In the genomic region with DNA sequence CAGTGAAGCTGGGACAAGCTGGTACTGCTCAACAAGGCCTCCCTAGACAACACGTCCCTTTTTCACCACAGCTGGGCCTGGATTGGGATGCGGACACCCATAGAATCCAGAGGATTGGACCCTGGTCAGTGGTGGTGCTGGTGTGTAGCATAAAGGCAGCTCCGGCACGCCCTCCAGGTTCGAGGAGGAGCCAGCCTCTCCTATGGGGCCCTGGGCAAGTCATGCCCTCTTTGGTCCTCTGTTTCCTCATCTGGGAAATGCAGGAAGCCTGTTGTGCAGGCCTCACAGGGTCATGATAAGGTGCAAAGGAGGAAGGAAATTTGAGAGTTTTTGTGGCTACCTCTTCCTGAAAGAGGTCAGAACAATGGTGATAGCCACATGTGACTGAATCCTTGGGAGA, we compare ENCODE assay signal across 15 cellular contexts.
DNase-seq lines count a peak whose midpoint lies in the region; ATAC-seq and TF ChIP-seq lines count a peak whose summit lies in the region.
"Had no signal": no experiment of that assay in that cellular context is flagged by ENCODE, and none has a peak within 500 bp of the region (broad histone marks: within the 10 kb centered on the region; RNA-seq: fewer than 3 reads in every experiment).

No MANE protein-coding gene starts in this region.

- H3K36me3 ChIP-seq in HUES48 (ENCODE audit: control insufficient read depth, insufficient read depth, low read length) (no peaks in the 10 kb centered on the region), spleen (no peaks in the 10 kb centered on the region), BE2C (no peaks in the 10 kb centered on the region)
- H3K36me3 ChIP-seq: BLaER1 treated with 17β-estradiol and CSF1 and Interleukin-3, amounts not matched to agents 10 nM and 100 nM had no signal

- peak; percentile 10 for ATAC-seq in esophagus mucosa
- ATAC-seq: CD8-positive, alpha-beta T cell had no signal

- H3K27me3 ChIP-seq in HUES48 (ENCODE audit: control insufficient read depth, insufficient read depth, low read length) (no peaks in the 10 kb centered on the region), spleen (replicated peaks in 1 of 7) (no peaks in the 10 kb centered on the region), BE2C (no peaks in the 10 kb centered on the region)
- H3K27me3 ChIP-seq: BLaER1 treated with 17β-estradiol and CSF1 and Interleukin-3, amounts not matched to agents 10 nM and 100 nM had no signal

- H3K4me1 ChIP-seq in HUES48 (ENCODE audit: control insufficient read depth, insufficient read depth, low read length) = no peaks in the 10 kb centered on the region
- H3K4me1 ChIP-seq in spleen = no peaks in the 10 kb centered on the region
- H3K4me1 ChIP-seq in BE2C = no peaks in the 10 kb centered on the region
- H3K4me1 ChIP-seq: BLaER1 treated with 17β-estradiol and CSF1 and Interleukin-3, amounts not matched to agents 10 nM and 100 nM; Caco-2 had no signal

- DNase-seq in spleen = peak; percentile 49
- no peak for DNase-seq in BE2C
- no peak for DNase-seq in OCI-M1 (lab: John Stamatoyannopoulos, UW)
- DNase-seq: 8988T; ACHN; Caco-2; Calu3; CD4-positive, alpha-beta T cell; CD8-positive, alpha-beta T cell; DMS79 treated with DMSO at 0.1 percent for 48 hours; GF-D8 had no signal

- no peak for TF ChIP-seq CTCF in spleen (IDR thresholded peaks at IDR 0.05 in 8 of 11, conservative IDR thresholded peaks at IDR 0.05 in 3 of 11)
- no peak for TF ChIP-seq CTCF in BE2C (IDR thresholded peaks at IDR 0.05; ENCODE audit: low read depth, low read length)

- WGBS in spleen, 5 donors = 69 to 86% (median 73%) methylated on average over 5 of the region's 5 CpGs

- H3K9me3 ChIP-seq in HUES48 (ENCODE audit: control insufficient read depth, insufficient read depth, low read length) (peaks cover 99% of the 10 kb centered on the region), spleen (peaks cover 0 to 82% (median 48%) of the 10 kb centered on the region in 8 donors), BE2C (no peaks in the 10 kb centered on the region; the same call in 1 of the 2 replicates)
- H3K9me3 ChIP-seq: Caco-2 had no signal

- intact Hi-C loops in spleen (cut with DNase I; ENCODE audit: low total_unique reads) = no loop called here

- H3K9ac ChIP-seq in HUES48 (ENCODE audit: low read depth, low read length) = no peak overlapping the region
- H3K9ac ChIP-seq: BLaER1 treated with 17β-estradiol and CSF1 and Interleukin-3, amounts not matched to agents 10 nM and 100 nM had no signal

- no peak overlapping the region for H3K27ac ChIP-seq in HUES48 (ENCODE audit: low read depth, low read length)
- H3K27ac ChIP-seq in spleen = no peak overlapping the region
- H3K27ac ChIP-seq: BLaER1 treated with 17β-estradiol and CSF1 and Interleukin-3, amounts not matched to agents 10 nM and 100 nM; C4-2B had no signal

- H3K4me3 ChIP-seq in HUES48 (ENCODE audit: low read depth, low read length) (peak overlapping the region; percentile 6; the same call in 1 of the 2 replicates), spleen (no peak overlapping the region), BE2C (ENCODE audit: low read depth, low read length) (no peak overlapping the region)
- H3K4me3 ChIP-seq: BLaER1 treated with 17β-estradiol and CSF1 and Interleukin-3, amounts not matched to agents 10 nM and 100 nM had no signal

- no peak for TF ChIP-seq POLR2A in spleen (IDR thresholded peaks at IDR 0.05)
